ENCODE assay signal across 9 cellular contexts in genomic region chr3:31908391-31909097, GRCh38.
DNase-seq lines count a peak whose midpoint lies in the region; ATAC-seq and TF ChIP-seq lines count a peak whose summit lies in the region.
"Had no signal": no experiment of that assay in that cellular context is flagged by ENCODE, and none has a peak within 500 bp of the region (broad histone marks: within the 10 kb centered on the region; RNA-seq: fewer than 3 reads in every experiment).

No MANE protein-coding gene starts in this region.

- no peaks in the 10 kb centered on the region for H3K79me2 ChIP-seq in PC-9 (ENCODE audit: low read depth)

- TF ChIP-seq CTCF in fibroblast of villous mesenchyme (IDR thresholded peaks at IDR 0.05; ENCODE audit: insufficient read depth, low read depth, low read length) = peak; percentile 29
- no peak for TF ChIP-seq CTCF in spleen (IDR thresholded peaks at IDR 0.05 in 8 of 11, conservative IDR thresholded peaks at IDR 0.05 in 3 of 11)
- no peak for TF ChIP-seq CTCF in PC-9 (conservative IDR thresholded peaks at IDR 0.05)

- H3K4me2 ChIP-seq in PC-9 = no peak overlapping the region

- H3K4me3 ChIP-seq in fibroblast of villous mesenchyme (ENCODE audit: low read depth, low read length) = no peak overlapping the region
- no peak overlapping the region for H3K4me3 ChIP-seq in spleen
- no peak overlapping the region for H3K4me3 ChIP-seq in PC-9

- H3K4me1 ChIP-seq in spleen = peaks cover 9 to 44% (median 26%) of the 10 kb centered on the region in 6 donors
- no peaks in the 10 kb centered on the region for H3K4me1 ChIP-seq in PC-9 (replicated peaks; ENCODE audit: insufficient read depth)

- no TSS peak for BruUV-seq in PC-9 (replicated peaks; lab: Mats Ljungman, UMichigan)

- no peaks in the 10 kb centered on the region for H3F3A ChIP-seq in PC-9 (ENCODE audit: insufficient read depth, low read depth)

- H3K36me3 ChIP-seq in spleen (no peaks in the 10 kb centered on the region), PC-9 (ENCODE audit: low read depth) (no peaks in the 10 kb centered on the region)

- 56 to 76% (median 64%) methylated on average over 5 of the region's 5 CpGs for WGBS in spleen, 5 donors

- DNase-seq in COLO668 (lab: John Stamatoyannopoulos, UW; ENCODE audit: unreplicated experiment) (peak; percentile 54), NCI-H187 treated with DMSO at 0.1 percent for 48 hours (lab: John Stamatoyannopoulos, UW) (peak; percentile 20), fibroblast of villous mesenchyme (ENCODE audit: low read depth) (no peak), spleen (no peak), SKM-1 treated with dmso at 0.1 percent for 144 hours (lab: John Stamatoyannopoulos, UW; ENCODE audit: unreplicated experiment) (no peak), PC-9 (no peak)
- no peak for DNase-seq in NK-92 treated with Interleukin-12 subunit alpha and Interleukin-12 subunit beta, amount 100 ng/mL, for 24 hours (lab: John Stamatoyannopoulos, UW)
- DNase-seq: T-cell had no signal

- peak; percentile 79 for ATAC-seq in GM21737 (IDR thresholded peaks at IDR 0.05; ENCODE audit: unreplicated experiment)
- ATAC-seq: T-cell had no signal

- no peaks in the 10 kb centered on the region for H3K9me3 ChIP-seq in spleen
- H3K9me3 ChIP-seq in PC-9 (ENCODE audit: insufficient read depth, low read depth) = no peaks in the 10 kb centered on the region

- CTCF ChIA-PET in PC-9 (lab: Charles Lee) = no interaction called here

- intact Hi-C loops in spleen (cut with DNase I; ENCODE audit: low total_unique reads) = no loop called here
- intact Hi-C loops in PC-9 (cut with micrococcal nuclease; ENCODE audit: unreplicated experiment) = no loop called here

- no peak overlapping the region for H2AFZ ChIP-seq in PC-9

- H3K9me2 ChIP-seq in PC-9 (ENCODE audit: insufficient read depth) = no peaks in the 10 kb centered on the region

- no peak for TF ChIP-seq POLR2A in spleen (IDR thresholded peaks at IDR 0.05)

- POLR2A ChIA-PET in PC-9 (lab: Charles Lee; ENCODE audit: unreplicated experiment) = no interaction called here

- no peaks in the 10 kb centered on the region for H4K20me1 ChIP-seq in PC-9 (ENCODE audit: insufficient read depth)

- peak overlapping the region in 1 of 8 donors; percentile 2 for H3K27ac ChIP-seq in spleen
- H3K27ac ChIP-seq in PC-9 = no peak overlapping the region

- H3K27me3 ChIP-seq in spleen (replicated peaks in 1 of 7) = no peaks in the 10 kb centered on the region
- no peaks in the 10 kb centered on the region for H3K27me3 ChIP-seq in PC-9 (ENCODE audit: insufficient read depth, low read depth)

Comparison
In these comparisons a context has a peak if more than half of its experiments do, and no peak if none do; other contexts are left out.
1. DNase-seq: peak in COLO668 (single experiment) and NCI-H187 treated with DMSO at 0.1 percent for 48 hours (single experiment); none in fibroblast of villous mesenchyme (single experiment), spleen (single experiment), SKM-1 treated with dmso at 0.1 percent for 144 hours (single experiment), NK-92 treated with Interleukin-12 subunit alpha and Interleukin-12 subunit beta, amount 100 ng/mL, for 24 hours (single experiment) and PC-9 (0 of 2).